Comparison of ENCODE assay signal across 9 cellular contexts in the genomic region with DNA sequence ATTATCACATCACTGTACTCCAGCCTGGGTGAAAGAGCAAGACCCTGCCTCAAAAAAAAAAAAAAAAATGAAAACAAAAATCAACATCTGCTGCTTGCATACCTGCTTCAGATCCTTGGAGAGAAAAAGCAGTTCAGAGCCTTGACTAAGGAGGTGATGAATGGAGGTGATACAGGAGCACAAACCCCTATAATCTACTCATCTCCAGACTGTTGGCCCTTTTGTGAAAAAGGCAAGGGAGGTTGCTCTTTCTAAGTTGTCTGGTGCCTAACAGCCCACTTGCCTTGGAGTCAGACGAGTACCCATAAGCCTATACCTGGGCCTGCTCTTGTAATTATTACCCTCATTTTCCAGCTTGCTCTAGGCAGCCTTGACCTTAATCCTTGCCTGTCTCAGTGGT. TPM values are rescaled to one million over a fixed set of nuclear protein-coding genes. Genes with fewer than 3 reads are reported as not detected.
DNase-seq lines count a peak whose midpoint lies in the region; ATAC-seq lines count a peak whose summit lies in the region.
"Had no signal": no experiment of that assay in that cellular context is flagged by ENCODE, and none has a peak within 500 bp of the region (broad histone marks: within the 10 kb centered on the region; RNA-seq: fewer than 3 reads in every experiment).

No MANE protein-coding gene starts in this region.

- H3K36me3 Mint-ChIP-seq in activated T-cell treated with anti-CD3 and anti-CD28 coated beads, Interleukin-2, amount 50 U/mL, for 72 hours (ENCODE audit: insufficient read depth in 2 of 2) = peaks cover 2 to 3% of the 10 kb centered on the region in 2 donors
- H3K36me3 Mint-ChIP-seq in effector memory CD8-positive, alpha-beta T cell (ENCODE audit: insufficient read depth) = peaks cover 25% of the 10 kb centered on the region

- no peaks in the 10 kb centered on the region for H3K27me3 Mint-ChIP-seq in activated T-cell treated with anti-CD3 and anti-CD28 coated beads, Interleukin-2, amount 50 U/mL, for 72 hours (ENCODE audit: low read depth)
- H3K27me3 Mint-ChIP-seq in effector memory CD8-positive, alpha-beta T cell = no peaks in the 10 kb centered on the region

- no peaks in the 10 kb centered on the region for H3K27me3 ChIP-seq in NT2/D1 (ENCODE audit: insufficient read depth, insufficient read length)
- H3K27me3 ChIP-seq: breast epithelium had no signal

- no peak overlapping the region for H3K27ac Mint-ChIP-seq in activated T-cell treated with anti-CD3 and anti-CD28 coated beads, Interleukin-2, amount 50 U/mL, for 72 hours
- H3K27ac Mint-ChIP-seq in effector memory CD8-positive, alpha-beta T cell = no peak overlapping the region

- peaks cover 9% of the 10 kb centered on the region for H3K4me1 ChIP-seq in NT2/D1 (ENCODE audit: insufficient read depth, insufficient read length)

- no peak for DNase-seq in activated T-cell treated with anti-CD3 and anti-CD28 coated beads, Interleukin-2, amount 50 U/mL, for 72 hours
- DNase-seq in activated T-cell treated with anti-CD3 and anti-CD28 coated beads, Interleukin-2, amount 50 U/mL, for 1 hour = no peak
- no peak for DNase-seq in NT2/D1 (ENCODE audit: low read depth, low spot score)
- DNase-seq in effector memory CD8-positive, alpha-beta T cell = no peak
- DNase-seq in stimulated activated CD8-positive, alpha-beta memory T cell treated with anti-CD3 and anti-CD28 coated beads, Interleukin-4, amount 100 ng/mL, for 48 hours = peak; percentile 19

- no peak overlapping the region for H3K4me3 ChIP-seq in NT2/D1 (ENCODE audit: insufficient read length, low read depth)

- no peaks in the 10 kb centered on the region for H3K9me3 Mint-ChIP-seq in activated T-cell treated with anti-CD3 and anti-CD28 coated beads, Interleukin-2, amount 50 U/mL, for 72 hours
- no peaks in the 10 kb centered on the region for H3K9me3 Mint-ChIP-seq in effector memory CD8-positive, alpha-beta T cell

- H3K9ac ChIP-seq in NT2/D1 (ENCODE audit: insufficient read length, low read depth) = peak overlapping the region; percentile 92

- H3K4me1 Mint-ChIP-seq in activated T-cell treated with anti-CD3 and anti-CD28 coated beads, Interleukin-2, amount 50 U/mL, for 72 hours (ENCODE audit: low read depth) = peaks cover 78% of the 10 kb centered on the region
- H3K4me1 Mint-ChIP-seq in effector memory CD8-positive, alpha-beta T cell (ENCODE audit: low read depth in 2 of 2) = peaks cover 33 to 36% of the 10 kb centered on the region in 2 donors

- ATAC-seq in activated T-cell treated with anti-CD3 and anti-CD28 coated beads, Interleukin-2, amount 50 U/mL, for 72 hours (replicated peaks in 1 of 2) = no peak
- ATAC-seq in effector memory CD8-positive, alpha-beta T cell (replicated peaks) = no peak
- no peak for ATAC-seq in GM19023 (IDR thresholded peaks at IDR 0.05; ENCODE audit: unreplicated experiment)
- ATAC-seq in HG02623 (IDR thresholded peaks at IDR 0.05; ENCODE audit: unreplicated experiment) = no peak
- no peak for ATAC-seq in HG03025 (IDR thresholded peaks at IDR 0.05; ENCODE audit: low FRiP score, unreplicated experiment)

- H3K9me3 ChIP-seq in NT2/D1 (ENCODE audit: insufficient read depth, low read length) = no peaks in the 10 kb centered on the region
- H3K9me3 ChIP-seq: breast epithelium had no signal

- peak overlapping the region; percentile 41 to 97 for H3K4me3 Mint-ChIP-seq in activated T-cell treated with anti-CD3 and anti-CD28 coated beads, Interleukin-2, amount 50 U/mL, for 72 hours
- peak overlapping the region; percentile 32 to 92 for H3K4me3 Mint-ChIP-seq in effector memory CD8-positive, alpha-beta T cell

- H3K36me3 ChIP-seq in NT2/D1 (ENCODE audit: insufficient read depth, insufficient read length, low read length) = peaks cover 19% of the 10 kb centered on the region
- H3K36me3 ChIP-seq: breast epithelium had no signal

RNA-seq across cellular contexts. Expression of gene SFXN2, which starts 1.4 kb away (rescaled TPM):
- total RNA-seq in activated T-cell treated with anti-CD3 and anti-CD28 coated beads, Interleukin-2, amount 50 U/mL, for 72 hours = 10 to 100 TPM in 1 of 2 donors, 1 to 10 TPM in 1; 7.5 to 10.4 TPM

RNA-seq across cellular contexts. Expression of gene ARL3, which starts 1.7 kb away (rescaled TPM):
- 1 to 10 TPM; 8.0 to 8.7 TPM for total RNA-seq in activated T-cell treated with anti-CD3 and anti-CD28 coated beads, Interleukin-2, amount 50 U/mL, for 72 hours

RNA-seq across cellular contexts. Expression of gene WBP1L, which starts 27.9 kb away (rescaled TPM):
- 10 to 100 TPM; 19.6 to 20.1 TPM for total RNA-seq in activated T-cell treated with anti-CD3 and anti-CD28 coated beads, Interleukin-2, amount 50 U/mL, for 72 hours
